Comparison of ENCODE assay signal across 8 cellular contexts in genomic region chr6:45378324-45378926, GRCh38. TPM values are rescaled to one million over a fixed set of nuclear protein-coding genes. Genes with fewer than 3 reads are reported as not detected.
A peak's percentile ranks its signal among the peaks of the same experiment; 100 is the strongest.
DNase-seq lines count a peak whose midpoint lies in the region; ATAC-seq lines count a peak whose summit lies in the region.

No MANE protein-coding gene starts in this region.

- ATAC-seq in GM19023 (IDR thresholded peaks at IDR 0.05; ENCODE audit: unreplicated experiment), result peak; percentile 27
- peak; percentile 22 for ATAC-seq in HG03196 (IDR thresholded peaks at IDR 0.05; ENCODE audit: unreplicated experiment)
- no peak for ATAC-seq in effector memory CD8-positive, alpha-beta T cell (replicated peaks)
- ATAC-seq in HG03097 (IDR thresholded peaks at IDR 0.05; ENCODE audit: low FRiP score, unreplicated experiment), result no peak

- H3K9me3 ChIP-seq in BLaER1 (no peaks in the 10 kb centered on the region), SJSA1 (replicated peaks) (no peaks in the 10 kb centered on the region), muscle layer of colon (ENCODE audit: low read length) (no peaks in the 10 kb centered on the region)

- no peaks in the 10 kb centered on the region for H4K20me1 ChIP-seq in BLaER1

- H3K4me2 ChIP-seq in BLaER1, result peak overlapping the region; percentile 78

- no peaks in the 10 kb centered on the region for H3K9me3 Mint-ChIP-seq in effector memory CD8-positive, alpha-beta T cell

- no peaks in the 10 kb centered on the region for H3K36me3 ChIP-seq in BLaER1
- H3K36me3 ChIP-seq in SJSA1, result no peaks in the 10 kb centered on the region
- H3K36me3 ChIP-seq in muscle layer of colon (ENCODE audit: insufficient read depth, low read length), result no peaks in the 10 kb centered on the region

- H3K36me3 Mint-ChIP-seq in effector memory CD8-positive, alpha-beta T cell (ENCODE audit: insufficient read depth), result peaks cover 18% of the 10 kb centered on the region

- H3K27me3 ChIP-seq in BLaER1 (no peaks in the 10 kb centered on the region), SJSA1 (replicated peaks) (no peaks in the 10 kb centered on the region), muscle layer of colon (ENCODE audit: control insufficient read depth in 1 of 2, insufficient read depth in 2 of 2, low read length in 2 of 2) (no peaks in the 10 kb centered on the region)

- H3K27me3 Mint-ChIP-seq in effector memory CD8-positive, alpha-beta T cell, result no peaks in the 10 kb centered on the region

- H3K9ac ChIP-seq in BLaER1 (peak overlapping the region; percentile 86), muscle layer of colon (ENCODE audit: low read length) (peak overlapping the region; percentile 93)

- H3K27ac Mint-ChIP-seq in effector memory CD8-positive, alpha-beta T cell, result peak overlapping the region; percentile 97 to 98

- H3K4me1 ChIP-seq in BLaER1 (peaks cover 18% of the 10 kb centered on the region), SJSA1 (replicated peaks) (peaks cover 10% of the 10 kb centered on the region), muscle layer of colon (ENCODE audit: insufficient read depth, low read length) (peaks cover 6% of the 10 kb centered on the region)

- peaks cover 11 to 12% of the 10 kb centered on the region in 2 donors for H3K4me1 Mint-ChIP-seq in effector memory CD8-positive, alpha-beta T cell (ENCODE audit: low read depth in 2 of 2)

- H3K27ac ChIP-seq in BLaER1 (peak overlapping the region; percentile 94), SJSA1 (peak overlapping the region; percentile 95), muscle layer of colon (ENCODE audit: low read depth, low read length) (peak overlapping the region; percentile 96)

- DNase-seq in SJSA1 (ENCODE audit: low read depth in 1 of 2, low spot score in 2 of 2), result no peak
- no peak for DNase-seq in effector memory CD8-positive, alpha-beta T cell
- DNase-seq in hippocampal formation (lab: John Stamatoyannopoulos, UW), result no peak

- H3K4me3 ChIP-seq in BLaER1, result peak overlapping the region; percentile 74
- H3K4me3 ChIP-seq in SJSA1, result peak overlapping the region; percentile 61
- H3K4me3 ChIP-seq in muscle layer of colon (ENCODE audit: low read depth in 1 of 2, low read length in 2 of 2), result peak overlapping the region; percentile 96 to 97

- H3K4me3 Mint-ChIP-seq in effector memory CD8-positive, alpha-beta T cell, result peak overlapping the region; percentile 93 to 97

RNA-seq across cellular contexts. Expression of gene SUPT3H, which starts 0.7 kb away (rescaled TPM):
- 6.7 and 11.4 TPM in 2 replicates for total RNA-seq in SJSA1 (2014; rRNA removed; shearing (Covaris generic))

RNA-seq across cellular contexts. Expression of gene RUNX2, which starts 50.3 kb away (rescaled TPM):
- 4.9 and 10.3 TPM in 2 replicates for total RNA-seq in SJSA1 (2014; rRNA removed; shearing (Covaris generic))

Comparison
In these comparisons a context has a peak if more than half of its experiments do, and no peak if none do; other contexts are left out.
1. ATAC-seq: peak in GM19023 (single experiment) and HG03196 (single experiment); none in effector memory CD8-positive, alpha-beta T cell (single experiment) and HG03097 (single experiment).
2. Peak in every context shown above with its lines, with median percentiles within 50 percentile points of each other: H3K27ac ChIP-seq and H3K4me3 ChIP-seq.